ENCODE assay signal across 22 cellular contexts in the genomic region with DNA sequence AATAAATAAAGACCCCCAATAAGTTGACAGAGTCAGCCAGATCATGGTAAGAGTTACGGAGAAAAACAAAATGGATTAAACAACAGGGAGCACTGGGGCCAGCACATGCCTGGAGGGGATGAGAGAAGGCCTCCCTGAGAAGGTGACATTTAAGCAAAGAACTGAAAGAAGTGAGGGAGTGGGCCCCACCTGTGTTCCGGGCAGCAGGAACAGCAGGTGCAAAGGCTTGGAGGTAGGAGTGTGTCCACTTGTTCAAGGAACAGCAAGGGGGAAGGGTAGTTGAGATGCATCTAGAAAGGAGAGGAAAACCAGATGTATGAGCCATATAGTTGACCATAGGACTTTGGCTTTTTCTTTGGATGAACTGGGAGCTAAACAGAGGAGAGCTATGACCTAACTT. TPM values are rescaled to one million over a fixed set of nuclear protein-coding genes. Genes with fewer than 3 reads are reported as not detected.
DNase-seq lines count a peak whose midpoint lies in the region; ATAC-seq and FAIRE-seq lines count a peak whose summit lies in the region.
"Had no signal": no experiment of that assay in that cellular context is flagged by ENCODE, and none has a peak within 500 bp of the region (broad histone marks: within the 10 kb centered on the region; RNA-seq: fewer than 3 reads in every experiment).

No MANE protein-coding gene starts in this region.

- peaks cover 24% of the 10 kb centered on the region for H3K4me1 Mint-ChIP-seq in T-helper 17 cell
- peaks cover 73% of the 10 kb centered on the region for H3K4me1 Mint-ChIP-seq in dendritic cell treated with granulocyte-macrophage colony-stimulating factor and Interleukin-4, amounts not matched to agents 40 ng/mL and 50 ng/mL, for 4 days (ENCODE audit: low read depth)
- peaks cover 12% of the 10 kb centered on the region for H3K4me1 Mint-ChIP-seq in stimulated activated effector memory CD8-positive, alpha-beta T cell treated with anti-CD3 and anti-CD28 coated beads, Interleukin-12 subunit alpha, Interleukin-12 subunit beta, amount 100 ng/mL, for 72 hours

- peak overlapping the region; percentile 6 for H3K27ac Mint-ChIP-seq in T-helper 17 cell
- peak overlapping the region; percentile 65 for H3K27ac Mint-ChIP-seq in dendritic cell treated with granulocyte-macrophage colony-stimulating factor and Interleukin-4, amounts not matched to agents 40 ng/mL and 50 ng/mL, for 4 days
- peak overlapping the region; percentile 50 for H3K27ac Mint-ChIP-seq in stimulated activated effector memory CD8-positive, alpha-beta T cell treated with anti-CD3 and anti-CD28 coated beads, Interleukin-12 subunit alpha, Interleukin-12 subunit beta, amount 100 ng/mL, for 72 hours
- H3K27ac Mint-ChIP-seq: CD4-positive, alpha-beta T cell had no signal

- no peaks in the 10 kb centered on the region for H3K36me3 ChIP-seq in trophoblast cell (ENCODE audit: control insufficient read depth in 1 of 2, insufficient read depth in 2 of 2, low read length in 2 of 2)
- H3K36me3 ChIP-seq: HAP-1 had no signal

- no peak for DNase-seq in HTR-8/SVneo (ENCODE audit: insufficient read length, low spot score)
- no peak for DNase-seq in T-helper 17 cell
- DNase-seq in stimulated activated effector memory CD8-positive, alpha-beta T cell treated with anti-CD3 and anti-CD28 coated beads, Interleukin-12 subunit alpha, Interleukin-12 subunit beta, amount 100 ng/mL, for 72 hours (ENCODE audit: low spot score in 2 of 2): no peak
- DNase-seq in trophoblast cell: no peak
- DNase-seq in AG08396 (ENCODE audit: low spot score): no peak
- DNase-seq in NCI-H1092 (lab: John Stamatoyannopoulos, UW): no peak
- DNase-seq: ACHN; AML-193; Caco-2; CD4-positive, alpha-beta T cell; GM23248 had no signal

- H3K23ac ChIP-seq in trophoblast cell (ENCODE audit: low read length): no peak overlapping the region

- peak; percentile 83 for FAIRE-seq in HTR-8/SVneo (lab: Jason Lieb, UNC)
- FAIRE-seq: A204.1, D721Med, G401.6, GM12891, GM19239, HepG2 had no signal

- H3K4me1 ChIP-seq in trophoblast cell (ENCODE audit: control insufficient read depth in 1 of 2, insufficient read depth in 2 of 2, low read length in 2 of 2): no peaks in the 10 kb centered on the region
- H3K4me1 ChIP-seq: HAP-1 had no signal

- H3K18ac ChIP-seq in trophoblast cell (ENCODE audit: low read length): no peak overlapping the region

- ATAC-seq in T-helper 17 cell (no peak), HG03521 (IDR thresholded peaks at IDR 0.05; ENCODE audit: unreplicated experiment) (no peak)
- no peak for ATAC-seq in stimulated activated effector memory CD8-positive, alpha-beta T cell treated with anti-CD3 and anti-CD28 coated beads, Interleukin-12 subunit alpha, Interleukin-12 subunit beta, amount 100 ng/mL, for 72 hours
- ATAC-seq: HepG2 had no signal

- H4K8ac ChIP-seq in trophoblast cell (ENCODE audit: low read depth, low read length): no peak overlapping the region

- H3K9ac ChIP-seq in trophoblast cell (ENCODE audit: low read length): no peak overlapping the region
- H3K9ac ChIP-seq: GM23248 had no signal

- intact Hi-C loops in dendritic cell treated with granulocyte-macrophage colony-stimulating factor and Interleukin-4, amounts not matched to agents 40 ng/mL and 50 ng/mL, for 4 days (cut with micrococcal nuclease): no loop called here

- no peaks in the 10 kb centered on the region for H3K79me2 ChIP-seq in trophoblast cell (ENCODE audit: control insufficient read depth, insufficient read depth, low read length, poor library complexity)

- H3K79me1 ChIP-seq in trophoblast cell (ENCODE audit: low read length): no peaks in the 10 kb centered on the region

- no peak overlapping the region for H3K4ac ChIP-seq in trophoblast cell (ENCODE audit: low read depth, low read length)

- no peak overlapping the region for H2AK5ac ChIP-seq in trophoblast cell (ENCODE audit: low read length)

- H3K9me3 Mint-ChIP-seq in dendritic cell treated with granulocyte-macrophage colony-stimulating factor and Interleukin-4, amounts not matched to agents 40 ng/mL and 50 ng/mL, for 4 days: no peaks in the 10 kb centered on the region
- H3K9me3 Mint-ChIP-seq in stimulated activated effector memory CD8-positive, alpha-beta T cell treated with anti-CD3 and anti-CD28 coated beads, Interleukin-12 subunit alpha, Interleukin-12 subunit beta, amount 100 ng/mL, for 72 hours: no peaks in the 10 kb centered on the region
- H3K9me3 Mint-ChIP-seq: CD4-positive, alpha-beta T cell; IgD-negative memory B cell had no signal

- no peak overlapping the region for H2BK12ac ChIP-seq in trophoblast cell (ENCODE audit: low read length)

- no peaks in the 10 kb centered on the region for H3K27me3 ChIP-seq in trophoblast cell (ENCODE audit: insufficient read depth, low read length)

- no peak overlapping the region for H3K27ac ChIP-seq in trophoblast cell (ENCODE audit: low read depth, low read length)
- H3K27ac ChIP-seq: C4-2B, GM23248 had no signal

- no peak overlapping the region for H2AFZ ChIP-seq in trophoblast cell (ENCODE audit: insufficient read depth, low read length, poor library complexity)
- H2AFZ ChIP-seq: GM23248 had no signal

- no peak overlapping the region for H3K4me2 ChIP-seq in trophoblast cell (ENCODE audit: low read length)

- H3K9me3 ChIP-seq in T-helper 17 cell (ENCODE audit: control insufficient read depth, low read length, poor library complexity, severe bottlenecking): no peaks in the 10 kb centered on the region
- H3K9me3 ChIP-seq in trophoblast cell (ENCODE audit: insufficient read depth, low read depth, low read length): peaks cover 2% of the 10 kb centered on the region
- H3K9me3 ChIP-seq: Caco-2, HAP-1 had no signal

- no peak overlapping the region for H4K12ac ChIP-seq in trophoblast cell (ENCODE audit: low read depth, low read length)

- no peak overlapping the region for H2BK5ac ChIP-seq in trophoblast cell (ENCODE audit: low read depth, low read length, poor library complexity)

- no peaks in the 10 kb centered on the region for H3K36me3 Mint-ChIP-seq in T-helper 17 cell (ENCODE audit: low read depth)
- H3K36me3 Mint-ChIP-seq in dendritic cell treated with granulocyte-macrophage colony-stimulating factor and Interleukin-4, amounts not matched to agents 40 ng/mL and 50 ng/mL, for 4 days (ENCODE audit: low read depth): no peaks in the 10 kb centered on the region
- H3K36me3 Mint-ChIP-seq in stimulated activated effector memory CD8-positive, alpha-beta T cell treated with anti-CD3 and anti-CD28 coated beads, Interleukin-12 subunit alpha, Interleukin-12 subunit beta, amount 100 ng/mL, for 72 hours: no peaks in the 10 kb centered on the region
- H3K36me3 Mint-ChIP-seq: IgD-negative memory B cell had no signal

- H3K27me3 Mint-ChIP-seq in T-helper 17 cell: no peaks in the 10 kb centered on the region
- no peaks in the 10 kb centered on the region for H3K27me3 Mint-ChIP-seq in dendritic cell treated with granulocyte-macrophage colony-stimulating factor and Interleukin-4, amounts not matched to agents 40 ng/mL and 50 ng/mL, for 4 days
- H3K27me3 Mint-ChIP-seq: CD4-positive, alpha-beta T cell; IgD-negative memory B cell had no signal

- no peak overlapping the region for H4K91ac ChIP-seq in trophoblast cell (ENCODE audit: low read depth, low read length)

- H3K14ac ChIP-seq in trophoblast cell (ENCODE audit: low read length): no peak overlapping the region

- H2BK120ac ChIP-seq in trophoblast cell (ENCODE audit: insufficient read depth, low read length, poor library complexity): no peak overlapping the region

- H3K4me3 ChIP-seq in trophoblast cell (ENCODE audit: low read depth, low read length): no peak overlapping the region
- H3K4me3 ChIP-seq: GM23248, HAP-1 had no signal

- no CpG with 5 or more reads among the region's 2 CpGs for WGBS in trophoblast cell (ENCODE audit: extremely low coverage, insufficient coverage, insufficient read length)

- no peak overlapping the region for H3K4me3 Mint-ChIP-seq in T-helper 17 cell
- H3K4me3 Mint-ChIP-seq in dendritic cell treated with granulocyte-macrophage colony-stimulating factor and Interleukin-4, amounts not matched to agents 40 ng/mL and 50 ng/mL, for 4 days: no peak overlapping the region
- H3K4me3 Mint-ChIP-seq in stimulated activated effector memory CD8-positive, alpha-beta T cell treated with anti-CD3 and anti-CD28 coated beads, Interleukin-12 subunit alpha, Interleukin-12 subunit beta, amount 100 ng/mL, for 72 hours: no peak overlapping the region
- H3K4me3 Mint-ChIP-seq: CD4-positive, alpha-beta T cell; IgD-negative memory B cell had no signal

RNA-seq across cellular contexts. Expression of gene PREX1, which starts 7.6 kb away (rescaled TPM):
- total RNA-seq in T-helper 17 cell: 100 to 1,000 TPM; 188 to 200 TPM
- 9.3 and 10.5 TPM in 2 replicates for polyA plus RNA-seq in trophoblast cell (2013)

Comparison
In these comparisons a context has a peak if more than half of its experiments do, and no peak if none do; other contexts are left out.
1. H3K27ac Mint-ChIP-seq: peak in every context shown above with its lines; median percentile 65 in dendritic cell treated with granulocyte-macrophage colony-stimulating factor and Interleukin-4, amounts not matched to agents 40 ng/mL and 50 ng/mL, for 4 days; 50 in stimulated activated effector memory CD8-positive, alpha-beta T cell treated with anti-CD3 and anti-CD28 coated beads, Interleukin-12 subunit alpha, Interleukin-12 subunit beta, amount 100 ng/mL, for 72 hours; 6 in T-helper 17 cell.